20 cellular contexts compared by ENCODE assay signal in the genomic region with DNA sequence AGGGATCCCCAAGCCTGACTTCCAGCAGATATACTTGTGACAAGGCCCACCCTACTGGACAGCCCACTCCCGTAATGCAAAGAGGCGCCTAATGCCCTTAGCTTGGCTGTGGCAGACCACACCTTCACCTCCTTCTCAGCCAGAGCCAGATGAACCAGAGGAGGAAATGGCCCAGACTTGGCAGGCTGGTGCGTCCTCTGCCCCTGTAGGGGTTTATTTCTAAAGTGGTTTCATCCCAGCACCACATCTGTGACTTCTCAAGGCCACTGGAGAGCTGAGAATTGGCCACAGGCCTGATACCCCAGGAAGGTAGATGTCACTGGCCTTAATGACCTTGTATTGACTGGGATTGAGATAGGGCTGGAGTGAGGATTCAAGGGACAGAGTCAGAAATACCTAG. TPM values are rescaled to one million over a fixed set of nuclear protein-coding genes. Genes with fewer than 3 reads are reported as not detected.
DNase-seq lines count a peak whose midpoint lies in the region; ATAC-seq, FAIRE-seq and TF ChIP-seq lines count a peak whose summit lies in the region.
"Had no signal": no experiment of that assay in that cellular context is flagged by ENCODE, and none has a peak within 500 bp of the region (broad histone marks: within the 10 kb centered on the region; RNA-seq: fewer than 3 reads in every experiment).

No MANE protein-coding gene starts in this region.

- H3K23me2 ChIP-seq in H1 (ENCODE audit: low read depth, low read length) = no peaks in the 10 kb centered on the region

- peaks cover 81% of the 10 kb centered on the region for H3K4me1 Mint-ChIP-seq in nephron

- H3K79me1 ChIP-seq in H1 (ENCODE audit: low read depth, low read length) = no peaks in the 10 kb centered on the region

- no peak for TF ChIP-seq RAD21 in SK-N-SH (IDR thresholded peaks at IDR 0.05; ENCODE audit: low read length)
- no peak for TF ChIP-seq RAD21 in H1 (IDR thresholded peaks at IDR 0.05 in 1 of 2, conservative IDR thresholded peaks at IDR 0.05 in 1 of 2; ENCODE audit: low read depth in 2 of 2, low read length in 2 of 2)

- peak overlapping the region; percentile 84 for H2BK5ac ChIP-seq in H1 (ENCODE audit: low read depth, low read length)

- peak overlapping the region; percentile 1 for H4K91ac ChIP-seq in H1 (replicated peaks; ENCODE audit: insufficient read length, low read length)

- no peak overlapping the region for H3K4me2 ChIP-seq in SK-N-SH
- H3K4me2 ChIP-seq in H1 (ENCODE audit: insufficient read depth in 1 of 2, low read depth in 2 of 2, low read length in 2 of 2) = peak overlapping the region; percentile 2 to 10; a peak in 2 of 4 replicates

- no peak overlapping the region for H3K14ac ChIP-seq in H1 (ENCODE audit: insufficient read length)

- TF ChIP-seq POLR2A in H1 (IDR thresholded peaks at IDR 0.05; ENCODE audit: control extremely low read depth in 1 of 2, low read depth in 2 of 2, low read length in 2 of 2) (no peak), thyroid gland (IDR thresholded peaks at IDR 0.05) (no peak)

- TF ChIP-seq CTCF in SK-N-SH (IDR thresholded peaks at IDR 0.05) (no peak), H1 (IDR thresholded peaks at IDR 0.05; ENCODE audit: control extremely low read depth in 1 of 3, insufficient read depth in 1 of 3, low read depth in 1 of 3, low read length in 3 of 3) (no peak), nephron (IDR thresholded peaks at IDR 0.05; ENCODE audit: unreplicated experiment in 3 of 3) (no peak), thyroid gland (IDR thresholded peaks at IDR 0.05) (no peak)

- intact Hi-C loops in thyroid gland (cut with DNase I) = no loop called here

- CTCF ChIA-PET in SK-N-SH (lab: Yijun Ruan, JAX) = interaction anchor here (0.6 to 1.6 kb wide), 5 partner anchors 9 to 47 kb away, joined by 3 to 6 read pairs (median 3); no protein-coding TSS in a partner anchor
- CTCF ChIA-PET in H1 (lab: Charles Lee; ENCODE audit: partially characterized antibody) = interaction anchor here (0.9 to 3.0 kb wide), 11 partner anchors 13 to 48 kb away, joined by 3 to 21 read pairs (median 6); no protein-coding TSS in a partner anchor

- no peak overlapping the region for H4K8ac ChIP-seq in H1 (ENCODE audit: extremely low read depth, insufficient read depth, low read length)

- H2BK120ac ChIP-seq in H1 (replicated peaks; ENCODE audit: low read depth, low read length) = no peak overlapping the region

- H2BK12ac ChIP-seq in H1 (ENCODE audit: low read depth, low read length) = peak overlapping the region; percentile 94

- POLR2A ChIA-PET in SK-N-SH (lab: Yijun Ruan, JAX) (no interaction called here), H1 (lab: Charles Lee; ENCODE audit: partially characterized antibody) (interaction anchor here (0.6 to 1.3 kb wide), 2 partner anchors 21 to 24 kb away, joined by 3 to 6 read pairs; no protein-coding TSS in a partner anchor)

- H4K5ac ChIP-seq in H1 (ENCODE audit: insufficient read length, low read depth, low read length) = no peak overlapping the region

- H3K27me3 ChIP-seq in SK-N-SH (ENCODE audit: insufficient read depth) (no peaks in the 10 kb centered on the region), H1 (replicated peaks in 1 of 4; ENCODE audit: control insufficient read depth in 3 of 4, extremely low read depth in 1 of 4, insufficient read depth in 3 of 4, low read length in 3 of 4) (no peaks in the 10 kb centered on the region), thyroid gland (no peaks in the 10 kb centered on the region)
- H3K27me3 ChIP-seq: MG63, testis had no signal

- peak overlapping the region; percentile 92 to 97 (median 97) for H3K27ac Mint-ChIP-seq in nephron

- H3K36me3 Mint-ChIP-seq in nephron (ENCODE audit: low read depth) = peaks cover 30% of the 10 kb centered on the region

- H3K9ac ChIP-seq in SK-N-SH (no peak overlapping the region), H1 (replicated peaks in 1 of 4; ENCODE audit: extremely low read depth in 1 of 4, low read depth in 3 of 4, low read length in 3 of 4) (no peak overlapping the region)
- H3K9ac ChIP-seq: parathyroid adenoma had no signal

- no peaks in the 10 kb centered on the region for H3K27me3 Mint-ChIP-seq in nephron (ENCODE audit: low read depth)

- no peak overlapping the region for H3K4me3 ChIP-seq in SK-N-SH (ENCODE audit: low read depth in 2 of 2, low read length in 1 of 2)
- no peak overlapping the region for H3K4me3 ChIP-seq in H1 (ENCODE audit: extremely low read depth in 1 of 4, insufficient read depth in 2 of 4, low read depth in 3 of 4, low read length in 4 of 4)
- H3K4me3 ChIP-seq in thyroid gland (replicated peaks in 1 of 3) = no peak overlapping the region
- H3K4me3 ChIP-seq: MG63, testis had no signal

- H2AK5ac ChIP-seq in H1 (ENCODE audit: low read depth, low read length) = peak overlapping the region; percentile 95

- ATAC-seq in SK-N-SH treated with all-trans-retinoic acid at 6 μM for 48 hours = peak; percentile 15
- no peak for ATAC-seq in HG03342 (IDR thresholded peaks at IDR 0.05; ENCODE audit: unreplicated experiment)
- ATAC-seq in GM19452 (IDR thresholded peaks at IDR 0.05; ENCODE audit: unreplicated experiment) = no peak

- H2BK15ac ChIP-seq in H1 (ENCODE audit: low read length) = peak overlapping the region; percentile 82; the same call in 1 of the 2 replicates

- no peaks in the 10 kb centered on the region for H3K36me3 ChIP-seq in SK-N-SH (replicated peaks in 1 of 2; ENCODE audit: control insufficient read depth in 1 of 2, insufficient read depth in 2 of 2, low read length in 1 of 2)
- no peaks in the 10 kb centered on the region for H3K36me3 ChIP-seq in H1 (ENCODE audit: control insufficient read depth in 2 of 4, insufficient read depth in 4 of 4, low read length in 3 of 4)
- H3K36me3 ChIP-seq in thyroid gland = no peaks in the 10 kb centered on the region
- H3K36me3 ChIP-seq: MG63 had no signal

- peak overlapping the region; percentile 86 for H3K18ac ChIP-seq in H1 (ENCODE audit: extremely low read depth, low read length)

- H4K20me1 ChIP-seq in SK-N-SH (ENCODE audit: insufficient read depth) (no peaks in the 10 kb centered on the region), H1 (replicated peaks in 1 of 2; ENCODE audit: control insufficient read depth in 1 of 2, insufficient read depth in 2 of 2, low read length in 2 of 2) (no peaks in the 10 kb centered on the region)

- H3K4me3 Mint-ChIP-seq in nephron = peak overlapping the region; percentile 22 to 66 (median 60)
- H3K4me3 Mint-ChIP-seq: central memory CD8-positive, alpha-beta T cell had no signal

- H3K27ac ChIP-seq in SK-N-SH (ENCODE audit: low read depth in 2 of 2, low read length in 1 of 2) (peak overlapping the region in 1 of 2 experiments; percentile 87; a peak in 2 of 4 replicates), H1 (ENCODE audit: low read depth, low read length) (peak overlapping the region; percentile 8; the same call in 1 of the 2 replicates), thyroid gland (peak overlapping the region in 2 of 3 donors; percentile 53 to 54)
- H3K27ac ChIP-seq: parathyroid adenoma had no signal

- no peaks in the 10 kb centered on the region for H3K9me3 Mint-ChIP-seq in nephron
- H3K9me3 Mint-ChIP-seq: central memory CD8-positive, alpha-beta T cell had no signal

- H3K4ac ChIP-seq in H1 (replicated peaks; ENCODE audit: insufficient read length, low read depth, low read length) = no peak overlapping the region

- H3K4me1 ChIP-seq in SK-N-SH (ENCODE audit: control insufficient read depth in 1 of 2, insufficient read depth in 2 of 2, low read depth in 1 of 2, low read length in 1 of 2) (peaks cover 25 to 30% of the 10 kb centered on the region in 2 experiments), H1 (replicated peaks in 1 of 4; ENCODE audit: control insufficient read depth in 3 of 4, insufficient read depth in 4 of 4, low read length in 3 of 4) (peaks cover 7 to 30% (median 15%) of the 10 kb centered on the region in 4 experiments), thyroid gland (peaks cover 19 to 59% of the 10 kb centered on the region in 2 donors)
- H3K4me1 ChIP-seq: parathyroid adenoma had no signal

- H2AFZ ChIP-seq in SK-N-SH (ENCODE audit: low read depth) = no peak overlapping the region
- no peak overlapping the region for H2AFZ ChIP-seq in H1 (ENCODE audit: low read length)
- H2AFZ ChIP-seq: parathyroid adenoma had no signal

- H2BK20ac ChIP-seq in H1 (ENCODE audit: low read length) = peak overlapping the region; percentile 99

- no peak for FAIRE-seq in H1 (lab: Jason Lieb, UNC)
- FAIRE-seq: GM12892, RCC 7860 had no signal

- H3K79me2 ChIP-seq in SK-N-SH (ENCODE audit: insufficient read depth) (no peaks in the 10 kb centered on the region), H1 (ENCODE audit: control insufficient read depth in 1 of 2, insufficient read depth in 2 of 2, low read length in 2 of 2) (no peaks in the 10 kb centered on the region)
- H3K79me2 ChIP-seq: parathyroid adenoma had no signal

- DNase-seq in SK-N-SH = no peak
- no peak for DNase-seq in H1 (ENCODE audit: low read depth in 1 of 2, low spot score in 2 of 2)
- DNase-seq in thyroid gland = no peak
- no peak for DNase-seq in NCI-H526 (lab: John Stamatoyannopoulos, UW)
- DNase-seq: activated CD4-positive, alpha-beta T cell treated with anti-CD3 and anti-CD28 coated beads for 48 hours; amniotic stem cell; hypothalamus; MG63; NCI-H1436 treated with DMSO at 0.1 percent for 48 hours; NCI-H226; stimulated activated CD4-positive, alpha-beta T cell treated with anti-CD3 and anti-CD28 coated beads, Interleukin-4, amount 100 ng/mL, for 4 hours; testis had no signal

- no peaks in the 10 kb centered on the region for H3K9me2 ChIP-seq in SK-N-SH

- H3K9me3 ChIP-seq in SK-N-SH = no peaks in the 10 kb centered on the region
- no peaks in the 10 kb centered on the region for H3K9me3 ChIP-seq in H1 (ENCODE audit: insufficient read depth in 2 of 2, low read depth in 1 of 2, low read length in 1 of 2)
- H3K9me3 ChIP-seq in thyroid gland = no peaks in the 10 kb centered on the region
- H3K9me3 ChIP-seq: MG63, testis had no signal

- H3K56ac ChIP-seq in H1 (replicated peaks; ENCODE audit: insufficient read length, low read depth, low read length) = no peak overlapping the region

- TF ChIP-seq EP300 in SK-N-SH (IDR thresholded peaks at IDR 0.05; ENCODE audit: borderline replicate concordance in 1 of 2, low read depth in 1 of 2, low read length in 1 of 2) (no peak), H1 (IDR thresholded peaks at IDR 0.05; ENCODE audit: borderline replicate concordance in 1 of 2, low read depth in 2 of 2, low read length in 2 of 2) (no peak)

- H3K23ac ChIP-seq in H1 (ENCODE audit: insufficient read length) = no peak overlapping the region

- H3F3A ChIP-seq in SK-N-SH (replicated peaks; ENCODE audit: insufficient read depth) = peaks cover 6% of the 10 kb centered on the region

- WGBS in SK-N-SH (ENCODE audit: low lambda C conversion rate) = 86% methylated on average over 3 of the region's 3 CpGs
- 90% methylated on average over 3 of the region's 3 CpGs; no CpG with 5 or more reads in 1 of the 2 experiments for WGBS in H1 (ENCODE audit: extremely low coverage in 1 of 2, insufficient coverage in 1 of 2, insufficient read length in 1 of 2, insufficient replicate concordance in 2 of 2, low coverage in 1 of 2, low lambda C conversion rate in 2 of 2, missing lambda C conversion rate in 1 of 2), 2 experiments
- 77 to 90% methylated on average over 3 of the region's 3 CpGs for WGBS in thyroid gland, 2 donors

RNA-seq across cellular contexts. Expression of a gene that starts 29.5 kb away (rescaled TPM):
- polyA plus RNA-seq in SK-N-SH (2012; rRNA removed) (5.8 and 6.6 TPM in 2 replicates), H1 (2011; rRNA removed) (9.3 and 10.6 TPM in 2 replicates)
- 3.3 and 4.6 TPM in 2 replicates for polyA plus RNA-seq in SK-N-SH (2012; cell fraction: cytosol; rRNA removed)
- polyA plus RNA-seq in SK-N-SH (2012; cell fraction: nucleus; rRNA removed) = 9.4 and 11.2 TPM in 2 replicates
- 6.0 and 6.9 TPM in 2 replicates for total RNA-seq in H1 (2021; fragmentation: NEBNext Ultra II Directional; extraction: Animal tissue kit (Norgen Biotek cat#: 25700))
- 10.6 TPM for polyA plus RNA-seq in H1 (2011; cell fraction: cytosol; rRNA removed)
- 25.7 TPM for polyA plus RNA-seq in H1 (2011; cell fraction: nucleus; rRNA removed)
- 6.0 to 8.6 TPM (median 8.3 TPM) in 4 replicates for polyA plus RNA-seq in H1 (2012, experiment 1 of 2)
- 6.4 TPM for polyA plus RNA-seq in H1 (2012, experiment 2 of 2)
- polyA plus RNA-seq in H1 (2013, experiment 1 of 2) = 5.4 TPM
- polyA plus RNA-seq in H1 (2013, experiment 2 of 2) = 4.9 TPM
- 14.2 and 17.4 TPM in 2 replicates for polyA minus RNA-seq in H1 (2011; rRNA and poly(A)+ RNA removed)
- 5.9 TPM for polyA minus RNA-seq in H1 (2011; cell fraction: cytosol; rRNA and poly(A)+ RNA removed)
- 29.7 TPM for polyA minus RNA-seq in H1 (2011; cell fraction: nucleus; rRNA and poly(A)+ RNA removed)
- total RNA-seq in thyroid gland = 10 to 100 TPM; 40.2 to 68.3 (median 51.2) TPM
